Comparison of ENCODE assay signal across 9 cellular contexts in the genomic region with DNA sequence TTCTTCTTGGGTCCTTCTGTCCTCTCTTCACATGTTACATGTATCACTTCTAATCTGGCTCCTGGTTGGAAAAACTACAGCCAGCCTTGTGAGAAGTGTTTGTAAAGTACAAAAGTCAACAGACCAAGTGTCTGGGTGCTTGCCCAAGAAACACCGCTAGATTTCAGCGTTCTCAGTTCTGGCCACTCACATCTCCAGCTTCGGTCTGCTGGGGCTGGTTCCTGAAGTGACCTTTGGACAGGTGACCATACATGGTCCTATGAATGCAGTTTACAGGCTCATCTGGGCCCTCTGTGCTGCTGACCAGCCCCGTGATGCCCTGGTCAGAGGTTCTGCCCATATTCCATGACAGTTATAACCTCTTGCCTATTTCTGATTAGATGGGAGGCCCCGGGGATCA. TPM values are rescaled to one million over a fixed set of nuclear protein-coding genes. Genes with fewer than 3 reads are reported as not detected.
DNase-seq lines count a peak whose midpoint lies in the region; ATAC-seq, FAIRE-seq and TF ChIP-seq lines count a peak whose summit lies in the region.
"Had no signal": no experiment of that assay in that cellular context is flagged by ENCODE, and none has a peak within 500 bp of the region (broad histone marks: within the 10 kb centered on the region; RNA-seq: fewer than 3 reads in every experiment).

No MANE protein-coding gene starts in this region.

- intact Hi-C loops in kidney (cut with DNase I) (no loop called here), A673 (cut with micrococcal nuclease; ENCODE audit: unreplicated experiment) (no loop called here)

- BruUV-seq in A673 (replicated peaks; lab: Mats Ljungman, UMichigan) = no TSS peak

- H3K4me3 ChIP-seq in kidney (ENCODE audit: low read length in 2 of 2) (no peak overlapping the region), A673 (ENCODE audit: low read depth, low read length, poor library complexity, severe bottlenecking) (no peak overlapping the region)

- H3K4me1 ChIP-seq in kidney (ENCODE audit: control insufficient read depth in 1 of 2, insufficient read depth in 1 of 2, low read depth in 1 of 2, low read length in 2 of 2) (peaks cover 26 to 46% of the 10 kb centered on the region in 2 donors), A673 (ENCODE audit: insufficient read depth, low read length, poor library complexity, severe bottlenecking) (peaks cover 22% of the 10 kb centered on the region)

- no peak for FAIRE-seq in kidney (lab: Jason Lieb, UNC)

- peak overlapping the region in 1 of 2 donors; percentile 2 for H3K9ac ChIP-seq in kidney (ENCODE audit: low read length in 2 of 2)

- peaks cover 0 to 2% of the 10 kb centered on the region in 2 donors for H3K36me3 ChIP-seq in kidney (ENCODE audit: control insufficient read depth in 1 of 2, insufficient read depth in 2 of 2, low read length in 2 of 2)
- H3K36me3 ChIP-seq in A673 (ENCODE audit: insufficient read depth, low read length, poor library complexity, severe bottlenecking) = peaks cover 16% of the 10 kb centered on the region

- peaks cover 68% of the 10 kb centered on the region for H3K36me3 Mint-ChIP-seq in T-helper 1 cell treated with Interleukin-12 subunit alpha and Interleukin-12 subunit beta and Interleukin-4 antibody, amounts not matched to agents 30 μg/mL and 1 μg/mL, for 36 hours (ENCODE audit: low read depth)
- H3K36me3 Mint-ChIP-seq in WTC11 = peaks cover 86% of the 10 kb centered on the region
- H3K36me3 Mint-ChIP-seq in stimulated activated naive B cell treated with anti-CD40 and anti-IgM and Interleukin-4, amounts not matched to agents 10 μg/mL and 1 μg/mL and 100 μg/mL, for 72 hours = peaks cover 67 to 82% of the 10 kb centered on the region in 2 donors

- peak overlapping the region; percentile 83 to 88 for H3K27ac ChIP-seq in kidney (ENCODE audit: low read depth in 2 of 2, low read length in 2 of 2)
- no peak overlapping the region for H3K27ac ChIP-seq in A673 (ENCODE audit: low read depth, low read length, poor library complexity, severe bottlenecking)

- peak overlapping the region; percentile 89 for H3K27ac Mint-ChIP-seq in T-helper 1 cell treated with Interleukin-12 subunit alpha and Interleukin-12 subunit beta and Interleukin-4 antibody, amounts not matched to agents 30 μg/mL and 1 μg/mL, for 36 hours
- H3K27ac Mint-ChIP-seq in WTC11 = peak overlapping the region; percentile 95
- peak overlapping the region; percentile 96 for H3K27ac Mint-ChIP-seq in stimulated activated naive B cell treated with anti-CD40 and anti-IgM and Interleukin-4, amounts not matched to agents 10 μg/mL and 1 μg/mL and 100 μg/mL, for 72 hours

- TF ChIP-seq CTCF in WTC11 (IDR thresholded peaks at IDR 0.05) = no peak
- TF ChIP-seq CTCF in kidney (IDR thresholded peaks at IDR 0.05; ENCODE audit: borderline replicate concordance, extremely low read depth, insufficient read depth) = no peak
- no peak for TF ChIP-seq CTCF in A673 (conservative IDR thresholded peaks at IDR 0.05; ENCODE audit: low read depth, low read length)

- peaks cover 93% of the 10 kb centered on the region for H3K4me1 Mint-ChIP-seq in T-helper 1 cell treated with Interleukin-12 subunit alpha and Interleukin-12 subunit beta and Interleukin-4 antibody, amounts not matched to agents 30 μg/mL and 1 μg/mL, for 36 hours (ENCODE audit: low read depth)
- peaks cover 87% of the 10 kb centered on the region for H3K4me1 Mint-ChIP-seq in WTC11
- peaks cover 88 to 99% of the 10 kb centered on the region in 2 donors for H3K4me1 Mint-ChIP-seq in stimulated activated naive B cell treated with anti-CD40 and anti-IgM and Interleukin-4, amounts not matched to agents 10 μg/mL and 1 μg/mL and 100 μg/mL, for 72 hours

- POLR2A ChIA-PET in WTC11 (lab: Charles Lee) = no interaction called here
- POLR2A ChIA-PET in A673 (lab: Charles Lee; ENCODE audit: low non-redundant PET) = no interaction called here

- H3K9me3 ChIP-seq in kidney (ENCODE audit: control insufficient read depth in 1 of 2, low read length in 2 of 2) (no peaks in the 10 kb centered on the region), A673 (ENCODE audit: low read depth, low read length, poor library complexity, severe bottlenecking) (no peaks in the 10 kb centered on the region)

- H3K4me3 Mint-ChIP-seq in T-helper 1 cell treated with Interleukin-12 subunit alpha and Interleukin-12 subunit beta and Interleukin-4 antibody, amounts not matched to agents 30 μg/mL and 1 μg/mL, for 36 hours = peak overlapping the region; percentile 61
- no peak overlapping the region for H3K4me3 Mint-ChIP-seq in WTC11
- H3K4me3 Mint-ChIP-seq in stimulated activated naive B cell treated with anti-CD40 and anti-IgM and Interleukin-4, amounts not matched to agents 10 μg/mL and 1 μg/mL and 100 μg/mL, for 72 hours = peak overlapping the region in 1 of 2 donors; percentile 61

- no peaks in the 10 kb centered on the region for H3K27me3 ChIP-seq in A673 (replicated peaks; ENCODE audit: insufficient read depth, low read depth, low read length, poor library complexity)

- H3K27me3 Mint-ChIP-seq in T-helper 1 cell treated with Interleukin-12 subunit alpha and Interleukin-12 subunit beta and Interleukin-4 antibody, amounts not matched to agents 30 μg/mL and 1 μg/mL, for 36 hours (ENCODE audit: low read depth) = no peaks in the 10 kb centered on the region
- H3K27me3 Mint-ChIP-seq in WTC11 (ENCODE audit: low read depth) = no peaks in the 10 kb centered on the region
- no peaks in the 10 kb centered on the region for H3K27me3 Mint-ChIP-seq in stimulated activated naive B cell treated with anti-CD40 and anti-IgM and Interleukin-4, amounts not matched to agents 10 μg/mL and 1 μg/mL and 100 μg/mL, for 72 hours

- H3K9me3 Mint-ChIP-seq in T-helper 1 cell treated with Interleukin-12 subunit alpha and Interleukin-12 subunit beta and Interleukin-4 antibody, amounts not matched to agents 30 μg/mL and 1 μg/mL, for 36 hours = no peaks in the 10 kb centered on the region
- H3K9me3 Mint-ChIP-seq in WTC11 = no peaks in the 10 kb centered on the region
- no peaks in the 10 kb centered on the region for H3K9me3 Mint-ChIP-seq in stimulated activated naive B cell treated with anti-CD40 and anti-IgM and Interleukin-4, amounts not matched to agents 10 μg/mL and 1 μg/mL and 100 μg/mL, for 72 hours

- no peak for DNase-seq in T-helper 1 cell
- no peak for DNase-seq in WTC11 (ENCODE audit: low spot score)
- DNase-seq in kidney = no peak
- no peak for DNase-seq in stimulated activated naive B cell treated with anti-CD40 and anti-IgM and Interleukin-4, amounts not matched to agents 10 μg/mL and 1 μg/mL and 100 μg/mL, for 72 hours
- DNase-seq in A673 (ENCODE audit: low spot score) = no peak
- DNase-seq: NCI-H2081 treated with DMSO at 0.1 percent for 48 hours had no signal

- ATAC-seq in WTC11 (no peak), GM19463 (IDR thresholded peaks at IDR 0.05; ENCODE audit: unreplicated experiment) (no peak), GM19397 (IDR thresholded peaks at IDR 0.05; ENCODE audit: unreplicated experiment) (no peak)
- ATAC-seq in stimulated activated naive B cell treated with anti-CD40 and anti-IgM and Interleukin-4, amounts not matched to agents 10 μg/mL and 1 μg/mL and 100 μg/mL, for 72 hours (replicated peaks) = no peak

- CTCF ChIA-PET in WTC11 (lab: Charles Lee) = no interaction called here
- CTCF ChIA-PET in A673 (lab: Charles Lee) = interaction anchor here (0.7 kb wide), 1 partner anchor 502 kb away, joined by 5 read pairs; no protein-coding TSS in a partner anchor

TF ChIP-seq in WTC11, 78 proteins besides CTCF, POLR2A, EP300 and RAD21 (continues in another document):
- TF ChIP-seq, protein P1, sequence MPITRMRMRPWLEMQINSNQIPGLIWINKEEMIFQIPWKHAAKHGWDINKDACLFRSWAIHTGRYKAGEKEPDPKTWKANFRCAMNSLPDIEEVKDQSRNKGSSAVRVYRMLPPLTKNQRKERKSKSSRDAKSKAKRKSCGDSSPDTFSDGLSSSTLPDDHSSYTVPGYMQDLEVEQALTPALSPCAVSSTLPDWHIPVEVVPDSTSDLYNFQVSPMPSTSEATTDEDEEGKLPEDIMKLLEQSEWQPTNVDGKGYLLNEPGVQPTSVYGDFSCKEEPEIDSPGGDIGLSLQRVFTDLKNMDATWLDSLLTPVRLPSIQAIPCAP (CRISPR knock-in tag; IDR thresholded peaks at IDR 0.05) = no peak
- TF ChIP-seq, protein P2, sequence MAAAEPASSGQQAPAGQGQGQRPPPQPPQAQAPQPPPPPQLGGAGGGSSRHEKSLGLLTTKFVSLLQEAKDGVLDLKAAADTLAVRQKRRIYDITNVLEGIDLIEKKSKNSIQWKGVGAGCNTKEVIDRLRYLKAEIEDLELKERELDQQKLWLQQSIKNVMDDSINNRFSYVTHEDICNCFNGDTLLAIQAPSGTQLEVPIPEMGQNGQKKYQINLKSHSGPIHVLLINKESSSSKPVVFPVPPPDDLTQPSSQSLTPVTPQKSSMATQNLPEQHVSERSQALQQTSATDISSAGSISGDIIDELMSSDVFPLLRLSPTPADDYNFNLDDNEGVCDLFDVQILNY (CRISPR knock-in tag; IDR thresholded peaks at IDR 0.05) = no peak
- TF ChIP-seq ELF4 (CRISPR knock-in tag; IDR thresholded peaks at IDR 0.05; ENCODE audit: low read depth) (no peak), ESRRA (CRISPR knock-in tag; IDR thresholded peaks at IDR 0.05; ENCODE audit: borderline replicate concordance) (no peak), EMX1 (CRISPR knock-in tag; IDR thresholded peaks at IDR 0.05) (no peak)
- TF ChIP-seq, protein P3, sequence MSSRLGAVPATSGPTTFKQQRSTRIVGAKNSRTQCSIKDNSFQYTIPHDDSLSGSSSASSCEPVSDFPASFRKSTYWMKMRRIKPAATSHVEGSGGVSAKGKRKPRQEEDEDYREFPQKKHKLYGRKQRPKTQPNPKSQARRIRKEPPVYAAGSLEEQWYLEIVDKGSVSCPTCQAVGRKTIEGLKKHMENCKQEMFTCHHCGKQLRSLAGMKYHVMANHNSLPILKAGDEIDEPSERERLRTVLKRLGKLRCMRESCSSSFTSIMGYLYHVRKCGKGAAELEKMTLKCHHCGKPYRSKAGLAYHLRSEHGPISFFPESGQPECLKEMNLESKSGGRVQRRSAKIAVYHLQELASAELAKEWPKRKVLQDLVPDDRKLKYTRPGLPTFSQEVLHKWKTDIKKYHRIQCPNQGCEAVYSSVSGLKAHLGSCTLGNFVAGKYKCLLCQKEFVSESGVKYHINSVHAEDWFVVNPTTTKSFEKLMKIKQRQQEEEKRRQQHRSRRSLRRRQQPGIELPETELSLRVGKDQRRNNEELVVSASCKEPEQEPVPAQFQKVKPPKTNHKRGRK (CRISPR knock-in tag; IDR thresholded peaks at IDR 0.05; ENCODE audit: borderline replicate concordance) = no peak
- TF ChIP-seq, protein P4, sequence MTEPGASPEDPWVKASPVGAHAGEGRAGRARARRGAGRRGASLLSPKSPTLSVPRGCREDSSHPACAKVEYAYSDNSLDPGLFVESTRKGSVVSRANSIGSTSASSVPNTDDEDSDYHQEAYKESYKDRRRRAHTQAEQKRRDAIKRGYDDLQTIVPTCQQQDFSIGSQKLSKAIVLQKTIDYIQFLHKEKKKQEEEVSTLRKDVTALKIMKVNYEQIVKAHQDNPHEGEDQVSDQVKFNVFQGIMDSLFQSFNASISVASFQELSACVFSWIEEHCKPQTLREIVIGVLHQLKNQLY (CRISPR knock-in tag; IDR thresholded peaks at IDR 0.05) = no peak

RNA-seq across cellular contexts. Expression of a gene that starts 19.5 kb away (rescaled TPM):
- total RNA-seq in WTC11 (2021) (215 to 415 TPM (median 396 TPM) in 3 replicates), kidney (55.9 TPM), A673 (2021) (36.7 and 43.2 TPM in 2 replicates)
- polyA plus RNA-seq in kidney (ENCODE audit: insufficient read depth, low read depth, low replicate concordance) = 28.6 TPM
